ENCODE assay signal across 1 cellular context in the genomic region with DNA sequence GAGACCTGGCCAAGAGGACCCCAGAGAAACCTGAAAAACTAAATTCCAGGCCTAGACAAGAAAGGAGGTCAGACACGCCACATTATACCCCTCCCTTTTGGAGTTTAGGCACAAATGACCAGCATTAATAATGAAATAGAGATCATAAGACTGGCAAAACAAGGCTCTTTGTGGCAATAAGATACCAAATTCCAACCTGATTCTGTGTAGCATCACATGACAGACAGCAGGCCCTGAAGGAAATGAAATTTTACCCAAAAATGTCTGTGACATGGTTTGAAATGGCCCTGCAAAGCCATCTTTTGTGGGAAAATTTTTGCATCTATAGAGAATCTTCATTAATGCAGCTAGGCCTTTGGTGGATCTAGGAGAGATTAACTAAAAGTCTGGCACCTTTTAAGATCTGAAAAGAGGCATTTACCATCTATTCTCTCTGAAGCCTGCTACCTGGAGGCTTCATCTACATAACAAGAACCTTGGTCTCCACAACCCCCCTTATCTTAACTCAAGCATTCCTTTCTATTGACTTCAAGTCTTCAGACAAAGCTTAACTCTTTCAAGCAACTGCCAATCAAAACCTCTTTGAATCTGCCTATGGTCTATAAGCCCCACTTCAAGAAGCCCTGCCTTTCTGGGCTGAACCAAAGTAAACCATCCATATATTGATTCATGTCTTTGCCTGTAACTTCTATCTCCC.
TF ChIP-seq lines count a peak whose summit lies in the region.

No MANE protein-coding gene starts in this region.

TF ChIP-seq in GM23338, 12 proteins besides CTCF, POLR2A, EP300 and RAD21:
- TF ChIP-seq, protein P1, sequence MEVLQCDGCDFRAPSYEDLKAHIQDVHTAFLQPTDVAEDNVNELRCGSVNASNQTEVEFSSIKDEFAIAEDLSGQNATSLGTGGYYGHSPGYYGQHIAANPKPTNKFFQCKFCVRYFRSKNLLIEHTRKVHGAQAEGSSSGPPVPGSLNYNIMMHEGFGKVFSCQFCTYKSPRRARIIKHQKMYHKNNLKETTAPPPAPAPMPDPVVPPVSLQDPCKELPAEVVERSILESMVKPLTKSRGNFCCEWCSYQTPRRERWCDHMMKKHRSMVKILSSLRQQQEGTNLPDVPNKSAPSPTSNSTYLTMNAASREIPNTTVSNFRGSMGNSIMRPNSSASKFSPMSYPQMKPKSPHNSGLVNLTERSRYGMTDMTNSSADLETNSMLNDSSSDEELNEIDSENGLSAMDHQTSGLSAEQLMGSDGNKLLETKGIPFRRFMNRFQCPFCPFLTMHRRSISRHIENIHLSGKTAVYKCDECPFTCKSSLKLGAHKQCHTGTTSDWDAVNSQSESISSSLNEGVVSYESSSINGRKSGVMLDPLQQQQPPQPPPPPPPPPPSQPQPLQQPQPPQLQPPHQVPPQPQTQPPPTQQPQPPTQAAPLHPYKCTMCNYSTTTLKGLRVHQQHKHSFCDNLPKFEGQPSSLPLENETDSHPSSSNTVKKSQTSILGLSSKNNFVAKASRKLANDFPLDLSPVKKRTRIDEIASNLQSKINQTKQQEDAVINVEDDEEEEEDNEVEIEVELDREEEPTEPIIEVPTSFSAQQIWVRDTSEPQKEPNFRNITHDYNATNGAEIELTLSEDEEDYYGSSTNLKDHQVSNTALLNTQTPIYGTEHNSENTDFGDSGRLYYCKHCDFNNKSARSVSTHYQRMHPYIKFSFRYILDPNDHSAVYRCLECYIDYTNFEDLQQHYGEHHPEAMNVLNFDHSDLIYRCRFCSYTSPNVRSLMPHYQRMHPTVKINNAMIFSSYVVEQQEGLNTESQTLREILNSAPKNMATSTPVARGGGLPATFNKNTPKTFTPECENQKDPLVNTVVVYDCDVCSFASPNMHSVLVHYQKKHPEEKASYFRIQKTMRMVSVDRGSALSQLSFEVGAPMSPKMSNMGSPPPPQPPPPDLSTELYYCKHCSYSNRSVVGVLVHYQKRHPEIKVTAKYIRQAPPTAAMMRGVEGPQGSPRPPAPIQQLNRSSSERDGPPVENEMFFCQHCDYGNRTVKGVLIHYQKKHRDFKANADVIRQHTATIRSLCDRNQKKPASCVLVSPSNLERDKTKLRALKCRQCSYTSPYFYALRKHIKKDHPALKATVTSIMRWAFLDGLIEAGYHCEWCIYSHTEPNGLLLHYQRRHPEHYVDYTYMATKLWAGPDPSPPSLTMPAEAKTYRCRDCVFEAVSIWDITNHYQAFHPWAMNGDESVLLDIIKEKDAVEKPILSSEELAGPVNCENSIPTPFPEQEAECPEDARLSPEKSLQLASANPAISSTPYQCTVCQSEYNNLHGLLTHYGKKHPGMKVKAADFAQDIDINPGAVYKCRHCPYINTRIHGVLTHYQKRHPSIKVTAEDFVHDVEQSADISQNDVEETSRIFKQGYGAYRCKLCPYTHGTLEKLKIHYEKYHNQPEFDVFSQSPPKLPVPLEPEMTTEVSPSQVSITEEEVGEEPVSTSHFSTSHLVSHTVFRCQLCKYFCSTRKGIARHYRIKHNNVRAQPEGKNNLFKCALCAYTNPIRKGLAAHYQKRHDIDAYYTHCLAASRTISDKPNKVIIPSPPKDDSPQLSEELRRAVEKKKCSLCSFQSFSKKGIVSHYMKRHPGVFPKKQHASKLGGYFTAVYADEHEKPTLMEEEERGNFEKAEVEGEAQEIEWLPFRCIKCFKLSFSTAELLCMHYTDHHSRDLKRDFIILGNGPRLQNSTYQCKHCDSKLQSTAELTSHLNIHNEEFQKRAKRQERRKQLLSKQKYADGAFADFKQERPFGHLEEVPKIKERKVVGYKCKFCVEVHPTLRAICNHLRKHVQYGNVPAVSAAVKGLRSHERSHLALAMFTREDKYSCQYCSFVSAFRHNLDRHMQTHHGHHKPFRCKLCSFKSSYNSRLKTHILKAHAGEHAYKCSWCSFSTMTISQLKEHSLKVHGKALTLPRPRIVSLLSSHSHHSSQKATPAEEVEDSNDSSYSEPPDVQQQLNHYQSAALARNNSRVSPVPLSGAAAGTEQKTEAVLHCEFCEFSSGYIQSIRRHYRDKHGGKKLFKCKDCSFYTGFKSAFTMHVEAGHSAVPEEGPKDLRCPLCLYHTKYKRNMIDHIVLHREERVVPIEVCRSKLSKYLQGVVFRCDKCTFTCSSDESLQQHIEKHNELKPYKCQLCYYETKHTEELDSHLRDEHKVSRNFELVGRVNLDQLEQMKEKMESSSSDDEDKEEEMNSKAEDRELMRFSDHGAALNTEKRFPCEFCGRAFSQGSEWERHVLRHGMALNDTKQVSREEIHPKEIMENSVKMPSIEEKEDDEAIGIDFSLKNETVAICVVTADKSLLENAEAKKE (CRISPR knock-in tag; IDR thresholded peaks at IDR 0.05), result peak; percentile 86
- no peak for TF ChIP-seq EZH2 (IDR thresholded peaks at IDR 0.05; ENCODE audit: low read depth, unreplicated experiment)
- peak; percentile 97 for TF ChIP-seq NANOG (IDR thresholded peaks at IDR 0.05; ENCODE audit: borderline replicate concordance)
